In genomic region chr15:79310985-79311900, GRCh38 we compare ENCODE assay signal across 1 cellular context.
TF ChIP-seq lines count a peak whose summit lies in the region.

TMED3 (plus strand) TSS chr15:79311112; CDS start chr15:79311250, 138 bp downstream.

TF ChIP-seq in HEK293, 187 proteins besides CTCF, POLR2A, EP300 and RAD21 (continued from another document and continues in another):
- TF ChIP-seq ZNF138 (tag by site-specific recombination; IDR thresholded peaks at IDR 0.05; ENCODE audit: borderline replicate concordance), result no peak
- TF ChIP-seq SALL2 (tag by site-specific recombination; IDR thresholded peaks at IDR 0.05; ENCODE audit: borderline replicate concordance), result no peak
- no peak for TF ChIP-seq ZNF626 (tag by site-specific recombination; IDR thresholded peaks at IDR 0.05)
- TF ChIP-seq ZNF548 (tag by site-specific recombination; IDR thresholded peaks at IDR 0.05), result no peak
- no peak for TF ChIP-seq ZNF830 (tag by site-specific recombination; IDR thresholded peaks at IDR 0.05; ENCODE audit: low read depth)
- TF ChIP-seq ATF2 (tag by site-specific recombination; IDR thresholded peaks at IDR 0.05; ENCODE audit: low read depth), result no peak
- TF ChIP-seq GLIS2 (tag by site-specific recombination; IDR thresholded peaks at IDR 0.05), result no peak
- TF ChIP-seq ZNF223 (tag by site-specific recombination; IDR thresholded peaks at IDR 0.05), result no peak
- 0 out of 2 replicates have a peak, but pooled peaks have one; percentile 63 for TF ChIP-seq ZXDB (tag by site-specific recombination; IDR thresholded peaks at IDR 0.05)
- peak; percentile 84 for TF ChIP-seq ZNF335 (tag by site-specific recombination; conservative IDR thresholded peaks at IDR 0.05)
- no peak for TF ChIP-seq ZFP41 (tag by site-specific recombination; IDR thresholded peaks at IDR 0.05; ENCODE audit: borderline replicate concordance)
- TF ChIP-seq ZNF266 (tag by site-specific recombination; IDR thresholded peaks at IDR 0.05; ENCODE audit: low read depth), result no peak
- 0 out of 2 replicates have a peak, but pooled peaks have one; percentile 48 for TF ChIP-seq GLI4 (tag by site-specific recombination; IDR thresholded peaks at IDR 0.05)
- no peak for TF ChIP-seq ZNF19 (tag by site-specific recombination; IDR thresholded peaks at IDR 0.05; ENCODE audit: low read depth)
- no peak for TF ChIP-seq ZNF621 (tag by site-specific recombination; IDR thresholded peaks at IDR 0.05)
- TF ChIP-seq ZBTB17 (tag by site-specific recombination; IDR thresholded peaks at IDR 0.05), result peak; percentile 91
- TF ChIP-seq ZSCAN4 (tag by site-specific recombination; IDR thresholded peaks at IDR 0.05), result no peak; the same call in 1 of the 2 replicates
- no peak for TF ChIP-seq ZBTB44 (tag by site-specific recombination; IDR thresholded peaks at IDR 0.05)
- TF ChIP-seq ZNF341 (tag by site-specific recombination; IDR thresholded peaks at IDR 0.05; ENCODE audit: low read depth), result no peak
- no peak for TF ChIP-seq TRIM28 (IDR thresholded peaks at IDR 0.05; ENCODE audit: borderline replicate concordance, low read length)
- TF ChIP-seq ZNF121 (tag by site-specific recombination; IDR thresholded peaks at IDR 0.05), result no peak
- 0 out of 2 replicates have a peak, but pooled peaks have one; percentile 2 for TF ChIP-seq KLF9 (tag by site-specific recombination; IDR thresholded peaks at IDR 0.05; ENCODE audit: low read depth)
- no peak for TF ChIP-seq ZNF132 (tag by site-specific recombination; IDR thresholded peaks at IDR 0.05; ENCODE audit: borderline replicate concordance)
- no peak for TF ChIP-seq ZNF837 (tag by site-specific recombination; IDR thresholded peaks at IDR 0.05)
- TF ChIP-seq, protein P1, sequence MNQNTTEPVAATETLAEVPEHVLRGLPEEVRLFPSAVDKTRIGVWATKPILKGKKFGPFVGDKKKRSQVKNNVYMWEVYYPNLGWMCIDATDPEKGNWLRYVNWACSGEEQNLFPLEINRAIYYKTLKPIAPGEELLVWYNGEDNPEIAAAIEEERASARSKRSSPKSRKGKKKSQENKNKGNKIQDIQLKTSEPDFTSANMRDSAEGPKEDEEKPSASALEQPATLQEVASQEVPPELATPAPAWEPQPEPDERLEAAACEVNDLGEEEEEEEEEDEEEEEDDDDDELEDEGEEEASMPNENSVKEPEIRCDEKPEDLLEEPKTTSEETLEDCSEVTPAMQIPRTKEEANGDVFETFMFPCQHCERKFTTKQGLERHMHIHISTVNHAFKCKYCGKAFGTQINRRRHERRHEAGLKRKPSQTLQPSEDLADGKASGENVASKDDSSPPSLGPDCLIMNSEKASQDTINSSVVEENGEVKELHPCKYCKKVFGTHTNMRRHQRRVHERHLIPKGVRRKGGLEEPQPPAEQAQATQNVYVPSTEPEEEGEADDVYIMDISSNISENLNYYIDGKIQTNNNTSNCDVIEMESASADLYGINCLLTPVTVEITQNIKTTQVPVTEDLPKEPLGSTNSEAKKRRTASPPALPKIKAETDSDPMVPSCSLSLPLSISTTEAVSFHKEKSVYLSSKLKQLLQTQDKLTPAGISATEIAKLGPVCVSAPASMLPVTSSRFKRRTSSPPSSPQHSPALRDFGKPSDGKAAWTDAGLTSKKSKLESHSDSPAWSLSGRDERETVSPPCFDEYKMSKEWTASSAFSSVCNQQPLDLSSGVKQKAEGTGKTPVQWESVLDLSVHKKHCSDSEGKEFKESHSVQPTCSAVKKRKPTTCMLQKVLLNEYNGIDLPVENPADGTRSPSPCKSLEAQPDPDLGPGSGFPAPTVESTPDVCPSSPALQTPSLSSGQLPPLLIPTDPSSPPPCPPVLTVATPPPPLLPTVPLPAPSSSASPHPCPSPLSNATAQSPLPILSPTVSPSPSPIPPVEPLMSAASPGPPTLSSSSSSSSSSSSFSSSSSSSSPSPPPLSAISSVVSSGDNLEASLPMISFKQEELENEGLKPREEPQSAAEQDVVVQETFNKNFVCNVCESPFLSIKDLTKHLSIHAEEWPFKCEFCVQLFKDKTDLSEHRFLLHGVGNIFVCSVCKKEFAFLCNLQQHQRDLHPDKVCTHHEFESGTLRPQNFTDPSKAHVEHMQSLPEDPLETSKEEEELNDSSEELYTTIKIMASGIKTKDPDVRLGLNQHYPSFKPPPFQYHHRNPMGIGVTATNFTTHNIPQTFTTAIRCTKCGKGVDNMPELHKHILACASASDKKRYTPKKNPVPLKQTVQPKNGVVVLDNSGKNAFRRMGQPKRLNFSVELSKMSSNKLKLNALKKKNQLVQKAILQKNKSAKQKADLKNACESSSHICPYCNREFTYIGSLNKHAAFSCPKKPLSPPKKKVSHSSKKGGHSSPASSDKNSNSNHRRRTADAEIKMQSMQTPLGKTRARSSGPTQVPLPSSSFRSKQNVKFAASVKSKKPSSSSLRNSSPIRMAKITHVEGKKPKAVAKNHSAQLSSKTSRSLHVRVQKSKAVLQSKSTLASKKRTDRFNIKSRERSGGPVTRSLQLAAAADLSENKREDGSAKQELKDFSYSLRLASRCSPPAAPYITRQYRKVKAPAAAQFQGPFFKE (tag by site-specific recombination; IDR thresholded peaks at IDR 0.05; ENCODE audit: borderline replicate concordance), result peak; percentile 85; the same call in 1 of the 2 replicates
- TF ChIP-seq ZNF624 (tag by site-specific recombination; IDR thresholded peaks at IDR 0.05), result no peak
- TF ChIP-seq ZNF660 (tag by site-specific recombination; IDR thresholded peaks at IDR 0.05), result peak; percentile 69
- no peak for TF ChIP-seq ZNF239 (tag by site-specific recombination; IDR thresholded peaks at IDR 0.05)
- no peak for TF ChIP-seq OVOL3 (tag by site-specific recombination; IDR thresholded peaks at IDR 0.05)
- TF ChIP-seq MEIS1 (CRISPR knock-in tag; IDR thresholded peaks at IDR 0.05; ENCODE audit: borderline replicate concordance), result no peak
- TF ChIP-seq ZNF148 (tag by site-specific recombination; IDR thresholded peaks at IDR 0.05; ENCODE audit: borderline replicate concordance), result no peak
- TF ChIP-seq ZNF561 (tag by site-specific recombination; IDR thresholded peaks at IDR 0.05; ENCODE audit: borderline replicate concordance), result peak; percentile 37; the same call in 1 of the 2 replicates
- TF ChIP-seq ZBTB10 (tag by site-specific recombination; IDR thresholded peaks at IDR 0.05), result no peak
- no peak for TF ChIP-seq ZBTB7A (tag by site-specific recombination; IDR thresholded peaks at IDR 0.05; ENCODE audit: low read depth)
- no peak for TF ChIP-seq ZNF169 (tag by site-specific recombination; IDR thresholded peaks at IDR 0.05)
- TF ChIP-seq IKZF3 (tag by site-specific recombination; IDR thresholded peaks at IDR 0.05), result no peak
- TF ChIP-seq, protein P2, sequence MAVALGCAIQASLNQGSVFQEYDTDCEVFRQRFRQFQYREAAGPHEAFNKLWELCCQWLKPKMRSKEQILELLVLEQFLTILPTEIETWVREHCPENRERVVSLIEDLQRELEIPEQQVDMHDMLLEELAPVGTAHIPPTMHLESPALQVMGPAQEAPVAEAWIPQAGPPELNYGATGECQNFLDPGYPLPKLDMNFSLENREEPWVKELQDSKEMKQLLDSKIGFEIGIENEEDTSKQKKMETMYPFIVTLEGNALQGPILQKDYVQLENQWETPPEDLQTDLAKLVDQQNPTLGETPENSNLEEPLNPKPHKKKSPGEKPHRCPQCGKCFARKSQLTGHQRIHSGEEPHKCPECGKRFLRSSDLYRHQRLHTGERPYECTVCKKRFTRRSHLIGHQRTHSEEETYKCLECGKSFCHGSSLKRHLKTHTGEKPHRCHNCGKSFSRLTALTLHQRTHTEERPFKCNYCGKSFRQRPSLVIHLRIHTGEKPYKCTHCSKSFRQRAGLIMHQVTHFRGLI (tag by site-specific recombination; IDR thresholded peaks at IDR 0.05), result no peak
- TF ChIP-seq ZNF426 (tag by site-specific recombination; IDR thresholded peaks at IDR 0.05), result no peak
- no peak for TF ChIP-seq HOXA7 (CRISPR knock-in tag; IDR thresholded peaks at IDR 0.05; ENCODE audit: borderline replicate concordance)
- TF ChIP-seq ZBTB48 (tag by site-specific recombination; IDR thresholded peaks at IDR 0.05), result peak; percentile 33; the same call in 1 of the 2 replicates
- TF ChIP-seq ZNF174 (tag by site-specific recombination; IDR thresholded peaks at IDR 0.05), result no peak
- TF ChIP-seq ZNF112 (tag by site-specific recombination; IDR thresholded peaks at IDR 0.05), result no peak
- TF ChIP-seq ZNF350 (tag by site-specific recombination; IDR thresholded peaks at IDR 0.05), result no peak
- no peak for TF ChIP-seq MYNN (tag by site-specific recombination; IDR thresholded peaks at IDR 0.05; ENCODE audit: borderline replicate concordance)
- peak; percentile 88 for TF ChIP-seq ZNF76 (tag by site-specific recombination; IDR thresholded peaks at IDR 0.05; ENCODE audit: borderline replicate concordance, low read depth)
- no peak for TF ChIP-seq ZNF670 (tag by site-specific recombination; IDR thresholded peaks at IDR 0.05; ENCODE audit: low read depth)
- no peak for TF ChIP-seq SCRT1 (tag by site-specific recombination; IDR thresholded peaks at IDR 0.05; ENCODE audit: borderline replicate concordance)
- TF ChIP-seq ZNF677 (tag by site-specific recombination; IDR thresholded peaks at IDR 0.05), result no peak
- no peak for TF ChIP-seq ZNF521 (tag by site-specific recombination; IDR thresholded peaks at IDR 0.05)
- TF ChIP-seq RBAK (tag by site-specific recombination; IDR thresholded peaks at IDR 0.05), result no peak
